27 cellular contexts compared by ENCODE assay signal in the genomic region with DNA sequence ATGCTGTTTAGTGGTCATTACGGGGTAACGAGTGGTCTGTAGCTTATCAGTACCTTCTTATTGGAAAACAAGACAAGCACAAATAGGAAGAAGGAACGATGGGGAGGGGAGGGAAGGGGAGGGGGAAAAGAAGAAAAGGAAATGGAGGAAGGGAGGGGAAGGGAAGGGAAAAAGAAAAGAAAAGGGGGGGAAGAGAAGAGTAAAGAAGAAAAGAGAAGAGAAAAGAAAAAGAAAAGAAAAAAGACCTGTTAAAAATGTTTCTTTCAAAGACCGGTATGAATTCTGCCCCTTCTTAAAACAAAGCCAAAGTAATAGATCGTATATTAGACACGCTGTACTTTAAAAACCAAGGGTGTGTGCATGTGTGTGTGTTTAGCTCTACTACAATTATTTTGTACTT. TPM values are rescaled to one million over a fixed set of nuclear protein-coding genes. Genes with fewer than 3 reads are reported as not detected.
DNase-seq lines count a peak whose midpoint lies in the region; ATAC-seq, FAIRE-seq and TF ChIP-seq lines count a peak whose summit lies in the region.
"Had no signal": no experiment of that assay in that cellular context is flagged by ENCODE, and none has a peak within 500 bp of the region (broad histone marks: within the 10 kb centered on the region; RNA-seq: fewer than 3 reads in every experiment).

No MANE protein-coding gene starts in this region.

- WGBS in K562 (ENCODE audit: insufficient coverage, low coverage, missing lambda C conversion rate), result 9% methylated on average over 6 of the region's 6 CpGs

- H3K9me1 ChIP-seq in K562 (ENCODE audit: control insufficient read depth, insufficient read depth, low read length), result no peaks in the 10 kb centered on the region

- no peak overlapping the region for H3K27ac Mint-ChIP-seq in natural killer cell
- H3K27ac Mint-ChIP-seq in natural killer cell treated with Interleukin-12 subunit alpha and Interleukin-12 subunit beta and Interleukin-15 and Interleukin-18, amount 100 ng/mL, for 72 hours, result no peak overlapping the region
- H3K27ac Mint-ChIP-seq: CD8-positive, alpha-beta memory T cell; H9 had no signal

- TF ChIP-seq POLR2A in K562 (conservative IDR thresholded peaks at IDR 0.05), result no peak

- DNase-seq in natural killer cell (no peak), K562 (ENCODE audit: extremely low read depth in 1 of 4, low spot score in 3 of 4) (no peak), NCI-H526 (lab: John Stamatoyannopoulos, UW) (no peak), GM13976 (ENCODE audit: low spot score) (no peak)
- DNase-seq in natural killer cell treated with Interleukin-12 subunit alpha and Interleukin-12 subunit beta and Interleukin-15 and Interleukin-18, amount 100 ng/mL, for 72 hours (ENCODE audit: low spot score), result no peak
- no peak for DNase-seq in activated CD4-positive, alpha-beta T cell treated with anti-CD3 and anti-CD28 coated beads, Interleukin-2, amount 50 U/mL, for 4 hours
- DNase-seq: 8988T, ACHN, BE2C, Calu3, DMS79 treated with DMSO at 0.1 percent for 48 hours, H9, KBM-7, MG63, NCI-H1105 treated with DMSO at 0.1 percent for 48 hours, NCI-H1694, NCI-H2029 treated with DMSO at 0.1 percent for 48 hours, NCI-H446 treated with DMSO at 0.1 percent for 48 hours, NCI-H526 treated with DMSO at 0.1 percent for 48 hours, PC-9, SJCRH30 had no signal

- ATAC-seq in natural killer cell (no peak), K562 (no peak)
- ATAC-seq in natural killer cell treated with Interleukin-12 subunit alpha and Interleukin-12 subunit beta and Interleukin-15 and Interleukin-18, amount 100 ng/mL, for 72 hours, result no peak
- ATAC-seq: Right ventricle myocardium inferior, SK-N-SH treated with all-trans-retinoic acid at 6 μM for 48 hours had no signal

- intact Hi-C loops in natural killer cell (cut with micrococcal nuclease) (loop anchor here (1.0 to 5.0 kb wide), 5 partner anchors 1150 to 1978 kb away; partner anchors contain the start of gene ELOVL4), K562 (cut with micrococcal nuclease) (loop anchor here (5.0 to 10.0 kb wide), 3 partner anchors 252 to 1543 kb away; no protein-coding TSS in a partner anchor)

- H3K27ac ChIP-seq in K562 (ENCODE audit: extremely low read depth, low read depth, low read length), result no peak overlapping the region
- H3K27ac ChIP-seq in neutrophil, result peak overlapping the region; percentile 96
- H3K27ac ChIP-seq: PC-9, SJCRH30 had no signal

- no peaks in the 10 kb centered on the region for H3K9me3 ChIP-seq in K562 (replicated peaks; ENCODE audit: control insufficient read depth, insufficient read depth, low read depth, low read length)
- no peaks in the 10 kb centered on the region for H3K9me3 ChIP-seq in neutrophil
- H3K9me3 ChIP-seq: BE2C, MG63, SJCRH30 had no signal

- H3K36me3 Mint-ChIP-seq in natural killer cell, result no peaks in the 10 kb centered on the region
- H3K36me3 Mint-ChIP-seq in natural killer cell treated with Interleukin-12 subunit alpha and Interleukin-12 subunit beta and Interleukin-15 and Interleukin-18, amount 100 ng/mL, for 72 hours, result no peaks in the 10 kb centered on the region

- no peak for TF ChIP-seq CTCF in natural killer cell (IDR thresholded peaks at IDR 0.05)
- no peak for TF ChIP-seq CTCF in K562 (IDR thresholded peaks at IDR 0.05 in 2 of 3, conservative IDR thresholded peaks at IDR 0.05 in 1 of 3; ENCODE audit: insufficient read depth in 2 of 3, low read depth in 1 of 3, low read length in 3 of 3)
- TF ChIP-seq CTCF in neutrophil (IDR thresholded peaks at IDR 0.05), result no peak
- no peak for TF ChIP-seq CTCF in GM13976 (IDR thresholded peaks at IDR 0.05; ENCODE audit: borderline replicate concordance, control extremely low read depth, extremely low read depth, insufficient read depth, missing control alignments)

- FAIRE-seq in K562 (lab: Jason Lieb, UNC), result no peak
- FAIRE-seq: GM12891, GM19239 had no signal

- TF ChIP-seq RAD21 in K562 (CRISPR knock-in tag; conservative IDR thresholded peaks at IDR 0.05 in 1 of 2, IDR thresholded peaks at IDR 0.05 in 1 of 2), result no peak

- in situ Hi-C loops in K562 (cut with MboI) (loop anchor here (10.0 kb wide), 1 partner anchor 1420 kb away; no protein-coding TSS in a partner anchor), GM13976 (cut with MboI; ENCODE audit: low sequenced_read_pairs, unreplicated experiment) (no loop called here)

- no peaks in the 10 kb centered on the region for H4K20me1 ChIP-seq in K562 (replicated peaks; ENCODE audit: control insufficient read depth, insufficient read depth, low read length)

- peak overlapping the region; percentile 47 for H3K4me3 Mint-ChIP-seq in natural killer cell
- no peak overlapping the region for H3K4me3 Mint-ChIP-seq in natural killer cell treated with Interleukin-12 subunit alpha and Interleukin-12 subunit beta and Interleukin-15 and Interleukin-18, amount 100 ng/mL, for 72 hours
- H3K4me3 Mint-ChIP-seq: H9 had no signal

- H3K4me3 ChIP-seq in K562, result no peak overlapping the region
- no peak overlapping the region for H3K4me3 ChIP-seq in neutrophil (ENCODE audit: low read depth in 1 of 2, low read length in 1 of 2)
- H3K4me3 ChIP-seq: MG63, PC-9, SJCRH30 had no signal

- peaks cover 7% of the 10 kb centered on the region; the same call in 2 of the 3 replicates for H3K79me2 ChIP-seq in K562 (ENCODE audit: control insufficient read depth, insufficient read depth, low read length)

- no peaks in the 10 kb centered on the region for H3K9me3 Mint-ChIP-seq in natural killer cell
- H3K9me3 Mint-ChIP-seq in natural killer cell treated with Interleukin-12 subunit alpha and Interleukin-12 subunit beta and Interleukin-15 and Interleukin-18, amount 100 ng/mL, for 72 hours, result no peaks in the 10 kb centered on the region

- no peak overlapping the region for H3K4me2 ChIP-seq in K562 (ENCODE audit: insufficient read depth, low read length)

- peaks cover 6 to 7% of the 10 kb centered on the region in 2 donors for H3K27me3 Mint-ChIP-seq in natural killer cell (ENCODE audit: low read depth in 2 of 2)
- H3K27me3 Mint-ChIP-seq in natural killer cell treated with Interleukin-12 subunit alpha and Interleukin-12 subunit beta and Interleukin-15 and Interleukin-18, amount 100 ng/mL, for 72 hours, result peaks cover 5 to 6% of the 10 kb centered on the region in 2 donors

- H3K36me3 ChIP-seq in K562 (ENCODE audit: control insufficient read depth, insufficient read depth, low read length) (no peaks in the 10 kb centered on the region), neutrophil (no peaks in the 10 kb centered on the region)
- H3K36me3 ChIP-seq: BE2C, SJCRH30 had no signal

- CTCF ChIA-PET in K562 (lab: Yijun Ruan, JAX; ENCODE audit: low intra/inter-chr PET ratio), result no interaction called here

- peaks cover 27 to 32% of the 10 kb centered on the region in 2 donors for H3K4me1 Mint-ChIP-seq in natural killer cell
- H3K4me1 Mint-ChIP-seq in natural killer cell treated with Interleukin-12 subunit alpha and Interleukin-12 subunit beta and Interleukin-15 and Interleukin-18, amount 100 ng/mL, for 72 hours (ENCODE audit: low read depth in 2 of 2), result peaks cover 25 to 30% of the 10 kb centered on the region in 2 donors

- BruUV-seq in K562 (replicated peaks; lab: Mats Ljungman, UMichigan), result no TSS peak

- TF ChIP-seq EP300 in K562 (IDR thresholded peaks at IDR 0.05; ENCODE audit: low read length), result no peak

- H3K4me1 ChIP-seq in K562 (replicated peaks in 1 of 2; ENCODE audit: control insufficient read depth in 2 of 2, insufficient read depth in 2 of 2, low read length in 2 of 2), result peaks cover 3 to 27% of the 10 kb centered on the region in 2 experiments; a peak in 3 of 5 replicates
- H3K4me1 ChIP-seq in neutrophil (ENCODE audit: control insufficient read depth in 1 of 2, insufficient read depth in 1 of 2, low read depth in 1 of 2, low read length in 1 of 2), result peaks cover 60 to 69% of the 10 kb centered on the region in 2 experiments

- no peak overlapping the region for H2AFZ ChIP-seq in K562 (ENCODE audit: low read depth, low read length)
- H2AFZ ChIP-seq: PC-9 had no signal

- H3K9ac ChIP-seq in K562 (ENCODE audit: insufficient read depth in 1 of 2, low read depth in 2 of 2, low read length in 2 of 2), result no peak overlapping the region

- POLR2A ChIA-PET in K562 (lab: Yijun Ruan, JAX), result no interaction called here

- H3K27me3 ChIP-seq in K562 (ENCODE audit: control insufficient read depth in 2 of 2, insufficient read depth in 2 of 2, low read length in 2 of 2), result peaks cover 0 to 4% of the 10 kb centered on the region in 2 experiments; a peak in 1 of 5 replicates
- H3K27me3 ChIP-seq in neutrophil, result no peaks in the 10 kb centered on the region
- H3K27me3 ChIP-seq: BE2C, MG63, SJCRH30 had no signal

TF ChIP-seq in K562, 482 proteins besides CTCF, POLR2A, EP300 and RAD21 (continues in another document):
- no peak for TF ChIP-seq CBFA2T2 (conservative IDR thresholded peaks at IDR 0.05)
- no peak for TF ChIP-seq CBX2 (IDR thresholded peaks at IDR 0.05; ENCODE audit: insufficient read depth, low read length, poor library complexity, severe bottlenecking)
- no peak for TF ChIP-seq ELF2 (CRISPR knock-in tag; IDR thresholded peaks at IDR 0.05)
- no peak for TF ChIP-seq NFIC (IDR thresholded peaks at IDR 0.05)

RNA-seq across cellular contexts. Expression of gene TENT5A, which starts 2.4 kb away (rescaled TPM):
- total RNA-seq in natural killer cell (10 to 100 TPM; 22.9 to 23.8 (median 22.9) TPM), K562 (2014; rRNA removed) (1.00 and 1.1 TPM in 2 replicates), K562 (2014; rRNA removed; fragmentation: Illumina TruSeq; extraction: Trizol) (1.5 and 1.7 TPM in 2 replicates), K562 (2015; rRNA removed; fragmentation: Illumina TruSeq; extraction: Trizol) (2.3 TPM in 2 replicates), K562 (2021) (1.3 and 1.4 TPM in 2 replicates)
- total RNA-seq in natural killer cell treated with Interleukin-12 subunit alpha and Interleukin-12 subunit beta and Interleukin-15 and Interleukin-18, amount 100 ng/mL, for 72 hours, result 1 to 10 TPM; 1.5 to 8.6 TPM
- 1.2 and 3.3 TPM in 2 replicates for total RNA-seq in K562 (2011; cell fraction: chromatin; rRNA removed; ENCODE audit: low replicate concordance)
- total RNA-seq in K562 (2011; cell fraction: nucleolus; rRNA removed), result 1.1 and 1.3 TPM in 2 replicates
- total RNA-seq in K562 (2011; cell fraction: nucleoplasm; rRNA removed), result 1.7 and 2.7 TPM in 2 replicates
- polyA plus RNA-seq in K562 (2011; rRNA removed) (0.41 and 0.95 TPM in 2 replicates), K562 (2014; fragmentation: Illumina TruSeq; extraction: Trizol) (0.89 and 1.3 TPM in 2 replicates), K562 (2014; fragmentation: Nextera tagmentation; extraction: Ambion mirVana) (1 to 10 TPM; 1.1 to 1.7 TPM), K562 (2014; rRNA removed) (0.77 and 0.82 TPM in 2 replicates)
- polyA plus RNA-seq in K562 (2011; cell fraction: cytosol; rRNA removed), result 0.16 and 0.31 TPM in 2 replicates
- 0.63 and 1.4 TPM in 2 replicates for polyA plus RNA-seq in K562 (2011; cell fraction: nucleus; rRNA removed)
- 0.83 and 1.00 TPM in 2 replicates for polyA plus RNA-seq in K562 (2012)
- 0.45 and 1.3 TPM in 2 replicates for polyA minus RNA-seq in K562 (2011; rRNA and poly(A)+ RNA removed)
- polyA minus RNA-seq in K562 (2011; cell fraction: cytosol; rRNA and poly(A)+ RNA removed), result 1.4 and 2.1 TPM in 2 replicates
- polyA minus RNA-seq in K562 (2011; cell fraction: nucleus; rRNA and poly(A)+ RNA removed), result 0.81 and 0.89 TPM in 2 replicates
